11 cellular contexts compared by ENCODE assay signal in genomic region chr4:125811892-125812291, GRCh38.
"Had no signal": no experiment of that assay in that cellular context is flagged by ENCODE, and none has a peak within 500 bp of the region (broad histone marks: within the 10 kb centered on the region; RNA-seq: fewer than 3 reads in every experiment).

No MANE protein-coding gene starts in this region.

- H2AFZ ChIP-seq: GM23248, GM23338 had no signal

- H3K36me3 ChIP-seq: HAP-1 had no signal

- H3K9me3 ChIP-seq: HAP-1 had no signal

- H3K4me2 ChIP-seq: GM23338 had no signal

- DNase-seq: GM23248, GOT3, H7, H9, HCEC 1CT, HFFc6 had no signal

- ATAC-seq: GM23338, HCT116 had no signal

- H3K27ac ChIP-seq: GM23248 had no signal

- H3K4me3 ChIP-seq: GM23248, GM23338, HAP-1 had no signal

- FAIRE-seq: H1, H54 had no signal

- H3K4me1 ChIP-seq: HAP-1 had no signal

- H3K9ac ChIP-seq: GM23248 had no signal
